ENCODE assay signal across 12 cellular contexts in genomic region chr4:189974056-189974455, GRCh38. TPM values are rescaled to one million over a fixed set of nuclear protein-coding genes. Genes with fewer than 3 reads are reported as not detected.
DNase-seq lines count a peak whose midpoint lies in the region; ATAC-seq, FAIRE-seq and TF ChIP-seq lines count a peak whose summit lies in the region.
"Had no signal": no experiment of that assay in that cellular context is flagged by ENCODE, and none has a peak within 500 bp of the region (broad histone marks: within the 10 kb centered on the region; RNA-seq: fewer than 3 reads in every experiment).

No MANE protein-coding gene starts in this region.

- CTCF ChIA-PET in activated CD8-positive, alpha-beta T cell treated with anti-CD3 and anti-CD28 coated beads for 36 hours (lab: Charles Lee), result interaction anchor here (1.0 to 1.2 kb wide), 2 partner anchors 13 to 138 kb away, joined by 3 read pairs; no protein-coding TSS in a partner anchor
- CTCF ChIA-PET in activated CD8-positive, alpha-beta T cell treated with anti-CD3 and anti-CD28 coated beads, Interleukin-2, amount 10 ng/mL, durations not matched to agents 7 days and 5 days (lab: Charles Lee), result interaction anchor here (1.9 kb wide), 1 partner anchor 41 kb away, joined by 6 read pairs; no protein-coding TSS in a partner anchor

- H3K4me3 ChIP-seq in epithelial cell of proximal tubule (ENCODE audit: low read depth, low read length) (no peak overlapping the region), dorsolateral prefrontal cortex (no peak overlapping the region)

- H3K27me3 ChIP-seq in dorsolateral prefrontal cortex, result peaks cover 0 to 7% (median 0%) of the 10 kb centered on the region in 45 donors

- FAIRE-seq in urothelium cell line (lab: Jason Lieb, UNC), result no peak

- H3K36me3 Mint-ChIP-seq in activated CD8-positive, alpha-beta T cell treated with anti-CD3 and anti-CD28 coated beads for 36 hours (ENCODE audit: low read depth), result no peaks in the 10 kb centered on the region
- H3K36me3 Mint-ChIP-seq in activated CD8-positive, alpha-beta T cell treated with anti-CD3 and anti-CD28 coated beads, Interleukin-2, amount 10 ng/mL, durations not matched to agents 7 days and 5 days (ENCODE audit: low read depth), result no peaks in the 10 kb centered on the region
- H3K36me3 Mint-ChIP-seq: brain had no signal

- H3K27me3 Mint-ChIP-seq in activated CD8-positive, alpha-beta T cell treated with anti-CD3 and anti-CD28 coated beads for 36 hours, result peaks cover 11% of the 10 kb centered on the region
- peaks cover 3% of the 10 kb centered on the region for H3K27me3 Mint-ChIP-seq in activated CD8-positive, alpha-beta T cell treated with anti-CD3 and anti-CD28 coated beads, Interleukin-2, amount 10 ng/mL, durations not matched to agents 7 days and 5 days (ENCODE audit: low read depth)

- peak; percentile 20 for TF ChIP-seq CTCF in activated CD8-positive, alpha-beta T cell treated with anti-CD3 and anti-CD28 coated beads for 36 hours (IDR thresholded peaks at IDR 0.05)
- TF ChIP-seq CTCF in epithelial cell of proximal tubule (conservative IDR thresholded peaks at IDR 0.05; ENCODE audit: low read depth, low read length), result peak; percentile 46
- peak in 2 of 56 donors; percentile 4 to 5 for TF ChIP-seq CTCF in dorsolateral prefrontal cortex (IDR thresholded peaks at IDR 0.05 in 54 of 56, conservative IDR thresholded peaks at IDR 0.05 in 2 of 56; ENCODE audit: low read depth in 1 of 56, partially characterized antibody in 56 of 56)

- H3K27ac Mint-ChIP-seq in activated CD8-positive, alpha-beta T cell treated with anti-CD3 and anti-CD28 coated beads for 36 hours, result no peak overlapping the region
- no peak overlapping the region for H3K27ac Mint-ChIP-seq in activated CD8-positive, alpha-beta T cell treated with anti-CD3 and anti-CD28 coated beads, Interleukin-2, amount 10 ng/mL, durations not matched to agents 7 days and 5 days
- H3K27ac Mint-ChIP-seq: brain had no signal

- H3K4me1 Mint-ChIP-seq in activated CD8-positive, alpha-beta T cell treated with anti-CD3 and anti-CD28 coated beads for 36 hours (ENCODE audit: low read depth), result no peaks in the 10 kb centered on the region
- H3K4me1 Mint-ChIP-seq in activated CD8-positive, alpha-beta T cell treated with anti-CD3 and anti-CD28 coated beads, Interleukin-2, amount 10 ng/mL, durations not matched to agents 7 days and 5 days (ENCODE audit: low read depth), result no peaks in the 10 kb centered on the region
- H3K4me1 Mint-ChIP-seq: brain had no signal

- no peak overlapping the region for H3K27ac ChIP-seq in dorsolateral prefrontal cortex

- no peak for ATAC-seq in activated CD8-positive, alpha-beta T cell treated with anti-CD3 and anti-CD28 coated beads for 36 hours
- ATAC-seq in activated CD8-positive, alpha-beta T cell treated with anti-CD3 and anti-CD28 coated beads, Interleukin-2, amount 10 ng/mL, durations not matched to agents 7 days and 5 days, result no peak
- no peak for ATAC-seq in GM21360 (IDR thresholded peaks at IDR 0.05; ENCODE audit: unreplicated experiment)

- peaks cover 1% of the 10 kb centered on the region for H3K9me3 Mint-ChIP-seq in activated CD8-positive, alpha-beta T cell treated with anti-CD3 and anti-CD28 coated beads for 36 hours
- H3K9me3 Mint-ChIP-seq in activated CD8-positive, alpha-beta T cell treated with anti-CD3 and anti-CD28 coated beads, Interleukin-2, amount 10 ng/mL, durations not matched to agents 7 days and 5 days (ENCODE audit: insufficient read depth), result peaks cover 6% of the 10 kb centered on the region

- no peak overlapping the region for H3K4me3 Mint-ChIP-seq in activated CD8-positive, alpha-beta T cell treated with anti-CD3 and anti-CD28 coated beads for 36 hours
- no peak overlapping the region for H3K4me3 Mint-ChIP-seq in activated CD8-positive, alpha-beta T cell treated with anti-CD3 and anti-CD28 coated beads, Interleukin-2, amount 10 ng/mL, durations not matched to agents 7 days and 5 days
- H3K4me3 Mint-ChIP-seq: brain had no signal

- no peak for DNase-seq in activated CD8-positive, alpha-beta T cell treated with anti-CD3 and anti-CD28 coated beads for 36 hours
- DNase-seq in activated CD8-positive, alpha-beta T cell treated with anti-CD3 and anti-CD28 coated beads, Interleukin-2, amount 10 ng/mL, durations not matched to agents 7 days and 5 days, result no peak
- peak; percentile 12 for DNase-seq in M059J (ENCODE audit: low read depth)
- no peak for DNase-seq in epithelial cell of proximal tubule (ENCODE audit: low read depth)
- peak; percentile 23 for DNase-seq in urothelium cell line (ENCODE audit: low spot score)
- no peak for DNase-seq in dorsolateral prefrontal cortex
- DNase-seq in NCI-H1436 (lab: John Stamatoyannopoulos, UW), result no peak
- DNase-seq: NCI-H1048, NCI-H82 had no signal

- POLR2A ChIA-PET in activated CD8-positive, alpha-beta T cell treated with anti-CD3 and anti-CD28 coated beads for 36 hours (lab: Charles Lee), result no interaction called here
- POLR2A ChIA-PET in activated CD8-positive, alpha-beta T cell treated with anti-CD3 and anti-CD28 coated beads, Interleukin-2, amount 10 ng/mL, durations not matched to agents 7 days and 5 days (lab: Charles Lee), result no interaction called here

- intact Hi-C loops in activated CD8-positive, alpha-beta T cell treated with anti-CD3 and anti-CD28 coated beads for 36 hours (cut with micrococcal nuclease), result no loop called here
- intact Hi-C loops in dorsolateral prefrontal cortex (cut with DNase I), result no loop called here

RNA-seq across cellular contexts. Expression of gene FRG1, which starts 33.4 kb away (rescaled TPM):
- 10 to 100 TPM; 58.3 to 69.0 TPM for total RNA-seq in activated CD8-positive, alpha-beta T cell treated with anti-CD3 and anti-CD28 coated beads for 36 hours
- total RNA-seq in activated CD8-positive, alpha-beta T cell treated with anti-CD3 and anti-CD28 coated beads, Interleukin-2, amount 10 ng/mL, durations not matched to agents 7 days and 5 days, result 10 to 100 TPM; 55.3 to 57.8 TPM
- 52.0 and 67.0 TPM in 2 replicates for total RNA-seq in M059J (2014; rRNA removed; shearing (Covaris generic))
- total RNA-seq in epithelial cell of proximal tubule (35.2 and 52.1 TPM in 2 replicates), dorsolateral prefrontal cortex (10 to 100 TPM; 19.1 to 51.8 (median 33.1) TPM)

RNA-seq across cellular contexts. Expression of gene FRG2, which starts 53.0 kb away (rescaled TPM):
- total RNA-seq in activated CD8-positive, alpha-beta T cell treated with anti-CD3 and anti-CD28 coated beads for 36 hours, result not detected
- total RNA-seq in activated CD8-positive, alpha-beta T cell treated with anti-CD3 and anti-CD28 coated beads, Interleukin-2, amount 10 ng/mL, durations not matched to agents 7 days and 5 days, result not detected
- total RNA-seq in M059J (2014; rRNA removed; shearing (Covaris generic)), result 0.17 and 0.27 TPM in 2 replicates
- total RNA-seq in epithelial cell of proximal tubule, result not detected in 2 replicates
- total RNA-seq in dorsolateral prefrontal cortex, result not detected
- total RNA-seq: mesenteric fat pad had no signal

Comparison
In these comparisons a context has a peak if more than half of its experiments do, and no peak if none do; other contexts are left out.
1. DNase-seq: peak in M059J (single experiment) and urothelium cell line (single experiment); none in activated CD8-positive, alpha-beta T cell treated with anti-CD3 and anti-CD28 coated beads for 36 hours (single experiment), activated CD8-positive, alpha-beta T cell treated with anti-CD3 and anti-CD28 coated beads, Interleukin-2, amount 10 ng/mL, durations not matched to agents 7 days and 5 days (single experiment), epithelial cell of proximal tubule (single experiment), dorsolateral prefrontal cortex (0 of 10) and NCI-H1436 (single experiment).